ENCODE assay signal across 1 cellular context in the genomic region with DNA sequence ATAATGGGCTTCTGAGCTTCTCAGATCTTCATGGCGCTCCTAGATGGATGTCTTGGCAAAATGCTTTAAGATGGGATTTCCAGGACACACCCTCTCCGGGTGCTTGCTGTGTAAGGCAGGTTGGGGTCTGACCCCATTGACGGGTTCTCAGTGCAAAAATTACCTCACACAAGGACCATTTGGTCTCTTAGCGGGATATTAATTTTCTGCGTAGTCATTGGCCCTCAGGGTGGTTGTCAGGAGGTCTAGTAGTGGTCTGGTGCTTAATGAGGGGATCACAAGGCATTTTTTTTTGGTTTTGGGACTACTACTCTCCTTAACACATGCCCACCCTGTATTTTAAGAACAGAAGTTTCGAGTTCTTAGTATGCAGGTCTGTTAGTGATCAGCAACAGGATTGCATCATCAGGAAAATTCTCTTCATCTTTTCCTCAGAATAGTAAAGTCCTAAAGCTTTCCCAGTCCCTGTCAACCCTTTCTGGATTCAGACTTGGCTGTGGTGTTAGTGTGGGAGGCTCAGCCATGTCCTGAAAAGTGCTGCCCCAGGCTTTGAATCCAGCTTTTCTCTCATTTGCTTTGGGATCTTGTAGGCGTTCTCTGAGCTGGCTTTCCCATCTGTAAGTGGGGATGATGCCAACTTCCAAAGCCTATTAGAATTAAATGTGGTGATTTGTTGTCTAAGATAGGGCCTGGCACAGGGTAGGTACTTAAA.
TF ChIP-seq lines count a peak whose summit lies in the region.

No MANE protein-coding gene starts in this region.

TF ChIP-seq in WTC11, 78 proteins besides CTCF, POLR2A, EP300 and RAD21 (continued from another document):
- TF ChIP-seq, protein P1, sequence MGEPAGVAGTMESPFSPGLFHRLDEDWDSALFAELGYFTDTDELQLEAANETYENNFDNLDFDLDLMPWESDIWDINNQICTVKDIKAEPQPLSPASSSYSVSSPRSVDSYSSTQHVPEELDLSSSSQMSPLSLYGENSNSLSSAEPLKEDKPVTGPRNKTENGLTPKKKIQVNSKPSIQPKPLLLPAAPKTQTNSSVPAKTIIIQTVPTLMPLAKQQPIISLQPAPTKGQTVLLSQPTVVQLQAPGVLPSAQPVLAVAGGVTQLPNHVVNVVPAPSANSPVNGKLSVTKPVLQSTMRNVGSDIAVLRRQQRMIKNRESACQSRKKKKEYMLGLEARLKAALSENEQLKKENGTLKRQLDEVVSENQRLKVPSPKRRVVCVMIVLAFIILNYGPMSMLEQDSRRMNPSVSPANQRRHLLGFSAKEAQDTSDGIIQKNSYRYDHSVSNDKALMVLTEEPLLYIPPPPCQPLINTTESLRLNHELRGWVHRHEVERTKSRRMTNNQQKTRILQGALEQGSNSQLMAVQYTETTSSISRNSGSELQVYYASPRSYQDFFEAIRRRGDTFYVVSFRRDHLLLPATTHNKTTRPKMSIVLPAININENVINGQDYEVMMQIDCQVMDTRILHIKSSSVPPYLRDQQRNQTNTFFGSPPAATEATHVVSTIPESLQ (CRISPR knock-in tag; IDR thresholded peaks at IDR 0.05), result no peak
